24 cellular contexts compared by ENCODE assay signal in genomic region chr1:60103186-60103585, GRCh38. TPM values are rescaled to one million over a fixed set of nuclear protein-coding genes. Genes with fewer than 3 reads are reported as not detected.
"Had no signal": no experiment of that assay in that cellular context is flagged by ENCODE, and none has a peak within 500 bp of the region (broad histone marks: within the 10 kb centered on the region; RNA-seq: fewer than 3 reads in every experiment).

No MANE protein-coding gene starts in this region.

- H3K27ac Mint-ChIP-seq: activated naive CD8-positive, alpha-beta T cell treated with anti-CD3 and anti-CD28 coated beads, Interleukin-2, amount 10 ng/mL, durations not matched to agents 7 days and 5 days; natural killer cell had no signal

- H3K4me1 Mint-ChIP-seq: activated naive CD8-positive, alpha-beta T cell treated with anti-CD3 and anti-CD28 coated beads, Interleukin-2, amount 10 ng/mL, durations not matched to agents 7 days and 5 days; central memory CD8-positive, alpha-beta T cell; natural killer cell had no signal

- H3K9me3 ChIP-seq: colonic mucosa, gastroesophageal sphincter, heart right ventricle, pancreas, right lobe of liver, thoracic aorta, upper lobe of right lung had no signal

- H3K27me3 Mint-ChIP-seq: central memory CD8-positive, alpha-beta T cell had no signal

- H3K27me3 ChIP-seq: colonic mucosa, gastroesophageal sphincter, right lobe of liver, upper lobe of right lung had no signal

- H3K4me1 ChIP-seq: colonic mucosa, gastroesophageal sphincter, heart right ventricle, pancreas, right lobe of liver, upper lobe of right lung had no signal

- H3K27ac ChIP-seq: colonic mucosa, gastroesophageal sphincter, heart right ventricle, pancreas, right lobe of liver, thoracic aorta, upper lobe of right lung, WERI-Rb-1 had no signal

- DNase-seq: activated CD4-positive, alpha-beta T cell treated with anti-CD3 and anti-CD28 coated beads for 1 hour; activated CD4-positive, alpha-beta T cell treated with anti-CD3 and anti-CD28 coated beads, Interleukin-2, amount 50 U/mL, for 4 hours; activated naive CD4-positive, alpha-beta T cell treated with Interleukin-2 at 50 U/mL for 16 hours; activated naive CD8-positive, alpha-beta T cell treated with anti-CD3 and anti-CD28 coated beads, Interleukin-2, amount 10 ng/mL, durations not matched to agents 7 days and 5 days; amygdala; colonic mucosa; erythroblast; heart right ventricle; left cardiac atrium; natural killer cell; pancreas; right lobe of liver; small intestine; stimulated activated CD4-positive, alpha-beta T cell treated with anti-CD3 and anti-CD28 coated beads, Interleukin-15, amount 100 ng/mL, for 24 hours; stimulated activated CD4-positive, alpha-beta T cell treated with anti-CD3 and anti-CD28 coated beads, Interleukin-2, amount 100 ng/mL, for 48 hours; upper lobe of right lung; WERI-Rb-1 had no signal

- H3K36me3 Mint-ChIP-seq: activated naive CD8-positive, alpha-beta T cell treated with anti-CD3 and anti-CD28 coated beads, Interleukin-2, amount 10 ng/mL, durations not matched to agents 7 days and 5 days; natural killer cell had no signal

- H3K36me3 ChIP-seq: colonic mucosa, gastroesophageal sphincter, heart right ventricle, pancreas, right lobe of liver, thoracic aorta, upper lobe of right lung, WERI-Rb-1 had no signal

- H3K4me3 ChIP-seq: colonic mucosa, gastroesophageal sphincter, heart right ventricle, pancreas, right lobe of liver, thoracic aorta, upper lobe of right lung had no signal

- H3K4me3 Mint-ChIP-seq: activated naive CD8-positive, alpha-beta T cell treated with anti-CD3 and anti-CD28 coated beads, Interleukin-2, amount 10 ng/mL, durations not matched to agents 7 days and 5 days; central memory CD8-positive, alpha-beta T cell; natural killer cell had no signal

- H3K9me3 Mint-ChIP-seq: activated naive CD8-positive, alpha-beta T cell treated with anti-CD3 and anti-CD28 coated beads, Interleukin-2, amount 10 ng/mL, durations not matched to agents 7 days and 5 days; natural killer cell had no signal

- ATAC-seq: gastroesophageal sphincter, heart right ventricle, left cardiac atrium, natural killer cell, pancreas, right lobe of liver, upper lobe of right lung had no signal

RNA-seq across cellular contexts. Expression of gene C1orf87, which starts 29.6 kb away (rescaled TPM):
- total RNA-seq: activated CD8-positive, alpha-beta memory T cell treated with anti-CD3 and anti-CD28 coated beads for 36 hours; activated naive CD8-positive, alpha-beta T cell treated with anti-CD3 and anti-CD28 coated beads, Interleukin-2, amount 10 ng/mL, durations not matched to agents 7 days and 5 days; colonic mucosa; heart right ventricle; left cardiac atrium; mesenteric fat pad; natural killer cell; pancreas; pulmonary artery endothelial cell; right lobe of liver; T-helper 2 cell treated with Interferon-gamma antibody and Interleukin-4, amounts not matched to agents 100 ng/mL and 5 ng/mL, for 36 hours had no signal
- polyA plus RNA-seq: heart right ventricle, small intestine had no signal
